In the genomic region with DNA sequence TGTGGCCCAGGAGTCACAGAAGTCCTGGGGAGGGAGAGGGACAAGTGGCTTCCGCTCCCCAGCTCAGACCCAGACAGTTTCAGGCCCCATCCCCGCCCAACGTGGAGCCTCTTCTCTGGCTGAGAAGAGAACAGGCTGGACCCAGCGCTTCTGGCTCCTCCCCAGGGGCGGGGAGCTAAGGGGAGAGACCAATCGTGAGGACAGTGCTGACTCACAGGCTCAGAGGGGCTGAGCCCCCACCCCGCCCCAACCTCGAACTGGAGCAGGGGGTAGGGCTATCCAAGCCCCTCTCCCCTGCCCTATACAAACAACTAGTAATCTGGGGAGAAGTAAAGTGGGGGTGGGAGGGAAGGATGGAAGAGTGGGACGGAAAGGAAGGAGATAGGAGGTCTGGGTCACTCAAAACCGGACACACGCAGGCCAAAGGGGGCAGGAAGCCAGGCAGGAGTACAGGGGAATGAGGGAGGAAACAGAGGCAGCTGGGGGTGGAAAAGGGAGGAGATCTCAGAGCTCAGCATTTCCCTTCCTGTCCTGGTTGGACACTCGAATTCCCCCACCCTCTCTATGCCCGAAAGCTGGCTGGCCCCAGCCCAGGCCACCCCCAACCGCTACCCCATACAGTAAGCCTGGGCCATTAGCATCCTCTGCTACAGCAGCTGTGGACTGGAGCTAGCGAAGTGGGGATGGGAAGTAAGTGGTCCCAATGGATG, we compare ENCODE assay signal across 8 cellular contexts. TPM values are rescaled to one million over a fixed set of nuclear protein-coding genes. Genes with fewer than 3 reads are reported as not detected.
A peak's percentile ranks its signal among the peaks of the same experiment; 100 is the strongest.
DNase-seq lines count a peak whose midpoint lies in the region; ATAC-seq and TF ChIP-seq lines count a peak whose summit lies in the region.

TSS of gene SHC1 (minus strand) at position 117 of the 710 bp plus-strand sequence. CDS start 221 bp downstream, outside the sequence.

- H3K27ac ChIP-seq in gastroesophageal sphincter (peak within 1 kb of the TSS; percentile 95 to 99 (median 99)), neural cell (ENCODE audit: low read length) (no peak within 1 kb of the TSS), uterus (peak within 1 kb of the TSS; percentile 99)

- in situ Hi-C loops in GM18951 (cut with MboI; ENCODE audit: low sequenced_read_pairs, unreplicated experiment) = no loop called here

- DNase-seq in AG04449 (ENCODE audit: low read depth, low spot score) (peak; percentile 63), NCI-H82 treated with DMSO at 0.1 percent for 48 hours (lab: John Stamatoyannopoulos, UW; ENCODE audit: unreplicated experiment) (peak; percentile 82), uterus (peak; percentile 96 to 97)
- peak in 1 of 2 donors; percentile 63 for DNase-seq in activated naive CD4-positive, alpha-beta T cell treated with anti-CD3 and anti-CD28 coated beads, Interleukin-2, amount 50 U/mL, for 72 hours (ENCODE audit: low spot score in 2 of 2)

- no peak within 1 kb of the TSS for H2AFZ ChIP-seq in neural cell (ENCODE audit: low read depth, low read length)

- TF ChIP-seq RAD21 in neural cell (conservative IDR thresholded peaks at IDR 0.05) = no peak

- peaks cover 3% of the 10 kb centered on the region for H3F3A ChIP-seq in neural cell (ENCODE audit: insufficient read depth, low read length, poor library complexity, severe bottlenecking)

- H3K9me3 Mint-ChIP-seq in activated naive CD4-positive, alpha-beta T cell treated with anti-CD3 and anti-CD28 coated beads, Interleukin-2, amount 50 U/mL, for 72 hours = no peaks in the 10 kb centered on the region

- CTCF ChIA-PET in AG04449 (lab: Yijun Ruan, JAX) = interaction anchor here (0.7 to 13.1 kb wide), 15 partner anchors 9 to 301 kb away, joined by 3 to 176 read pairs (median 4); partner anchors contain the start of genes FLAD1, LENEP, PBXIP1 and PYGO2

- H3K36me3 ChIP-seq in gastroesophageal sphincter (peaks cover 0 to 31% of the 10 kb centered on the region in 2 donors), neural cell (ENCODE audit: insufficient read depth, low read length) (no peaks in the 10 kb centered on the region), uterus (no peaks in the 10 kb centered on the region)

- H3K36me3 Mint-ChIP-seq in activated naive CD4-positive, alpha-beta T cell treated with anti-CD3 and anti-CD28 coated beads, Interleukin-2, amount 50 U/mL, for 72 hours = peaks cover 0 to 10% of the 10 kb centered on the region in 2 donors

- H4K20me1 ChIP-seq in neural cell (ENCODE audit: insufficient read depth) = no peaks in the 10 kb centered on the region

- H3K9me3 ChIP-seq in gastroesophageal sphincter (no peaks in the 10 kb centered on the region), neural cell (ENCODE audit: low read length) (no peaks in the 10 kb centered on the region), uterus (no peaks in the 10 kb centered on the region)

- TF ChIP-seq POLR2A in GM18951 (IDR thresholded peaks at IDR 0.05; ENCODE audit: extremely low read depth, insufficient read depth, insufficient read length) = peak; percentile 34
- peak; percentile 76 to 89 for TF ChIP-seq POLR2A in gastroesophageal sphincter (IDR thresholded peaks at IDR 0.05)
- peak; percentile 93 to 96 for TF ChIP-seq POLR2A in uterus (IDR thresholded peaks at IDR 0.05)

- H3K27ac Mint-ChIP-seq in activated naive CD4-positive, alpha-beta T cell treated with anti-CD3 and anti-CD28 coated beads, Interleukin-2, amount 50 U/mL, for 72 hours = peak within 1 kb of the TSS; percentile 69 to 97

- peak in 1 of 2 donors; percentile 13 for ATAC-seq in activated naive CD4-positive, alpha-beta T cell treated with anti-CD3 and anti-CD28 coated beads, Interleukin-2, amount 50 U/mL, for 72 hours
- ATAC-seq in gastroesophageal sphincter = peak; percentile 69
- ATAC-seq in activated CD4-positive, CD25-positive, alpha-beta regulatory T cell treated with anti-CD3 and anti-CD28 coated beads, Interleukin-2, amount 50 U/mL, for 24 hours = no peak

- H3K4me1 ChIP-seq in gastroesophageal sphincter = peaks cover 2 to 70% (median 34%) of the 10 kb centered on the region in 3 donors
- peaks cover 3 to 8% of the 10 kb centered on the region in 2 donors for H3K4me1 ChIP-seq in uterus

- H3K9me2 ChIP-seq in neural cell (ENCODE audit: insufficient read depth, low read length) = no peaks in the 10 kb centered on the region

- H3K9ac ChIP-seq in neural cell (ENCODE audit: low read length) = peak within 1 kb of the TSS; percentile 41

- H3K27me3 ChIP-seq in gastroesophageal sphincter (no peaks in the 10 kb centered on the region), neural cell (ENCODE audit: insufficient read depth, low read depth, low read length) (no peaks in the 10 kb centered on the region), uterus (no peaks in the 10 kb centered on the region)

- WGBS in gastroesophageal sphincter (ENCODE audit: low coverage in 1 of 2), 2 donors = 0 to 3% methylated on average over 5 to 9 of the region's 15 CpGs

- peak within 1 kb of the TSS; percentile 35 for H3K4me2 ChIP-seq in neural cell (ENCODE audit: low read length)

- no peak for TF ChIP-seq EP300 in gastroesophageal sphincter (IDR thresholded peaks at IDR 0.05)
- no peak for TF ChIP-seq EP300 in neural cell (conservative IDR thresholded peaks at IDR 0.05; ENCODE audit: poor library complexity, severe bottlenecking)

- peak within 1 kb of the TSS; percentile 82 for H3K4me3 ChIP-seq in AG04449 (ENCODE audit: low read depth, low read length)
- H3K4me3 ChIP-seq in gastroesophageal sphincter = peak within 1 kb of the TSS; percentile 32 to 55
- H3K4me3 ChIP-seq in neural cell (ENCODE audit: low read length) = peak within 1 kb of the TSS; percentile 48
- H3K4me3 ChIP-seq in uterus = peak within 1 kb of the TSS; percentile 30 to 37

- TF ChIP-seq CTCF in AG04449 (IDR thresholded peaks at IDR 0.05; ENCODE audit: insufficient read depth, low read length, missing control alignments) = no peak
- TF ChIP-seq CTCF in gastroesophageal sphincter (IDR thresholded peaks at IDR 0.05) = peak in 1 of 4 experiments; percentile 9
- no peak for TF ChIP-seq CTCF in neural cell (IDR thresholded peaks at IDR 0.05; ENCODE audit: poor library complexity, severe bottlenecking)
- TF ChIP-seq CTCF in uterus (IDR thresholded peaks at IDR 0.05) = no peak

- POLR2A ChIA-PET in AG04449 (lab: Yijun Ruan, JAX) = interaction anchor here (0.6 to 4.7 kb wide), 14 partner anchors 9 to 415 kb away, joined by 3 to 74 read pairs (median 6); partner anchors contain the start of genes FLAD1, KRTCAP2, LENEP and PBXIP1

- peaks cover 5% of the 10 kb centered on the region for H3K79me2 ChIP-seq in neural cell (replicated peaks; ENCODE audit: insufficient read depth, low read length)

- intact Hi-C loops in uterus (cut with DNase I; ENCODE audit: low total_unique reads) = no loop called here

TF ChIP-seq in neural cell, 6 proteins besides CTCF, POLR2A, EP300 and RAD21:
- TF ChIP-seq POLR2AphosphoS5 (IDR thresholded peaks at IDR 0.05) = no peak
- no peak for TF ChIP-seq SMC3 (conservative IDR thresholded peaks at IDR 0.05; ENCODE audit: poor library complexity)
TF ChIP-seq in neural cell: peak in this region for 0.

RNA-seq across cellular contexts. Expression of gene SHC1, which starts in this region (rescaled TPM):
- total RNA-seq in activated naive CD4-positive, alpha-beta T cell treated with anti-CD3 and anti-CD28 coated beads, Interleukin-2, amount 50 U/mL, for 72 hours = 10 to 100 TPM; 50.3 to 76.2 TPM
- total RNA-seq in gastroesophageal sphincter (100 to 1,000 TPM in 1 of 4 donors, 10 to 100 TPM in 3; 69.1 to 104 (median 90.2) TPM), uterus (100 to 1,000 TPM in 2 of 4 donors, 10 to 100 TPM in 2; 93.5 to 149 (median 101) TPM)
- polyA plus RNA-seq in neural cell = 4.7 and 9.5 TPM in 2 replicates
- polyA minus RNA-seq in neural cell = 3.2 and 5.8 TPM in 2 replicates

Comparison
In these comparisons a context has a peak if more than half of its experiments do, and no peak if none do; other contexts are left out.
1. POLR2A ChIP-seq: peak in every context shown above with its lines; median percentile 94 in uterus; 82 in gastroesophageal sphincter; 34 in GM18951.